13 cellular contexts compared by ENCODE assay signal in genomic region chr9:122948313-122948712, GRCh38. TPM values are rescaled to one million over a fixed set of nuclear protein-coding genes. Genes with fewer than 3 reads are reported as not detected.
DNase-seq lines count a peak whose midpoint lies in the region; ATAC-seq and TF ChIP-seq lines count a peak whose summit lies in the region.
"Had no signal": no experiment of that assay in that cellular context is flagged by ENCODE, and none has a peak within 500 bp of the region (broad histone marks: within the 10 kb centered on the region; RNA-seq: fewer than 3 reads in every experiment).

No MANE protein-coding gene starts in this region.

- H3K4me1 Mint-ChIP-seq in CD4-positive, alpha-beta memory T cell: peaks cover 34 to 54% (median 38%) of the 10 kb centered on the region in 4 donors
- H3K4me1 Mint-ChIP-seq in GM23338: peaks cover 55% of the 10 kb centered on the region

- in situ Hi-C loops in KBM-7 (cut with MboI; ENCODE audit: low pct_unique_long_range_greater_than_20kb, low sequenced_read_pairs): no loop called here

- no peaks in the 10 kb centered on the region for H3K27me3 Mint-ChIP-seq in CD4-positive, alpha-beta memory T cell
- H3K27me3 Mint-ChIP-seq in GM23338 (ENCODE audit: insufficient read depth, low read depth, poor library complexity): peaks cover 3% of the 10 kb centered on the region
- H3K27me3 Mint-ChIP-seq: memory B cell had no signal

- CTCF ChIA-PET in CD4-positive, alpha-beta memory T cell (lab: Charles Lee; ENCODE audit: partially characterized antibody): no interaction called here

- DNase-seq in CD4-positive, alpha-beta memory T cell: no peak
- DNase-seq in GM23338 (ENCODE audit: low spot score) (no peak), KBM-7 (no peak), left lobe of liver (ENCODE audit: low spot score) (no peak)
- DNase-seq in stimulated activated CD4-positive, alpha-beta T cell treated with anti-CD3 and anti-CD28 coated beads, Interleukin-4, amount 100 ng/mL, for 24 hours: no peak
- DNase-seq: GM23248, NCI-H1417 treated with DMSO at 0.1 percent for 48 hours had no signal

- ATAC-seq in GM23338: no peak
- ATAC-seq in HG03442 (IDR thresholded peaks at IDR 0.05; ENCODE audit: unreplicated experiment): no peak
- ATAC-seq in left lobe of liver: no peak
- ATAC-seq: foreskin keratinocyte had no signal

- no peaks in the 10 kb centered on the region for H3K36me3 ChIP-seq in CD4-positive, alpha-beta memory T cell (ENCODE audit: insufficient read depth, low read length)
- no peaks in the 10 kb centered on the region for H3K36me3 ChIP-seq in GM23338 (ENCODE audit: insufficient read depth)

- H3K4me2 ChIP-seq in GM23338: no peak overlapping the region

- H3F3A ChIP-seq in GM23338 (replicated peaks; ENCODE audit: low read depth): no peaks in the 10 kb centered on the region

- H3K27ac Mint-ChIP-seq in CD4-positive, alpha-beta memory T cell: peak overlapping the region in 4 of 7 donors; percentile 33 to 74 (median 42)
- H3K27ac Mint-ChIP-seq in GM23338: 0 out of 2 replicates have a peak overlapping the region, but pooled peaks have one; percentile 12
- H3K27ac Mint-ChIP-seq: memory B cell had no signal

- POLR2A ChIA-PET in CD4-positive, alpha-beta memory T cell (lab: Charles Lee; ENCODE audit: partially characterized antibody): no interaction called here

- H3K4me3 Mint-ChIP-seq in CD4-positive, alpha-beta memory T cell: peak overlapping the region in 2 of 8 donors; percentile 22 to 66
- no peak overlapping the region for H3K4me3 Mint-ChIP-seq in GM23338
- H3K4me3 Mint-ChIP-seq: memory B cell had no signal

- intact Hi-C loops in CD4-positive, alpha-beta memory T cell (cut with micrococcal nuclease): loop anchor here (10.0 kb wide), 1 partner anchor 316 kb away; the partner anchor contains the start of gene STRBP

- H3K9me3 Mint-ChIP-seq in CD4-positive, alpha-beta memory T cell: no peaks in the 10 kb centered on the region
- H3K9me3 Mint-ChIP-seq in GM23338: no peaks in the 10 kb centered on the region
- H3K9me3 Mint-ChIP-seq: memory B cell had no signal

- peaks cover 99% of the 10 kb centered on the region for H3K79me2 ChIP-seq in GM23338 (replicated peaks; ENCODE audit: insufficient read depth)

- no peak overlapping the region for H2AFZ ChIP-seq in GM23338
- H2AFZ ChIP-seq: GM23248 had no signal

- no peaks in the 10 kb centered on the region for H3K27me3 ChIP-seq in CD4-positive, alpha-beta memory T cell (ENCODE audit: insufficient read depth, low read length)
- H3K27me3 ChIP-seq in GM23338 (ENCODE audit: insufficient read depth) (no peaks in the 10 kb centered on the region), layer of hippocampus (ENCODE audit: control insufficient read depth, insufficient read depth, low read length) (no peaks in the 10 kb centered on the region)
- H3K27me3 ChIP-seq: foreskin keratinocyte had no signal

- H3K9me2 ChIP-seq in GM23338 (ENCODE audit: insufficient read depth): no peaks in the 10 kb centered on the region

- no peak overlapping the region for H3K4me3 ChIP-seq in CD4-positive, alpha-beta memory T cell (ENCODE audit: low read length in 2 of 2)
- H3K4me3 ChIP-seq in GM23338: no peak overlapping the region
- H3K4me3 ChIP-seq: GM23248, skin epidermis had no signal

- TF ChIP-seq CTCF in GM23338 (conservative IDR thresholded peaks at IDR 0.05; ENCODE audit: low read depth in 2 of 2): no peak

- peaks cover 9 to 13% of the 10 kb centered on the region in 2 donors for H3K36me3 Mint-ChIP-seq in CD4-positive, alpha-beta memory T cell
- H3K36me3 Mint-ChIP-seq in GM23338 (ENCODE audit: low read depth): peaks cover 5% of the 10 kb centered on the region; the same call in 1 of the 3 replicates

- H3K9me3 ChIP-seq in CD4-positive, alpha-beta memory T cell (ENCODE audit: control insufficient read depth in 1 of 2, low read length in 2 of 2): no peaks in the 10 kb centered on the region

- H3K4me1 ChIP-seq in CD4-positive, alpha-beta memory T cell (ENCODE audit: insufficient read depth, low read length): peaks cover 15% of the 10 kb centered on the region
- peaks cover 44% of the 10 kb centered on the region for H3K4me1 ChIP-seq in GM23338 (ENCODE audit: insufficient read depth)
- H3K4me1 ChIP-seq: foreskin keratinocyte had no signal

- H3K27ac ChIP-seq in CD4-positive, alpha-beta memory T cell (ENCODE audit: low read depth, low read length): no peak overlapping the region
- H3K27ac ChIP-seq in GM23338 (ENCODE audit: low read depth) (peak overlapping the region; percentile 41; the same call in 1 of the 2 replicates), angular gyrus (ENCODE audit: low read depth, low read length) (peak overlapping the region; percentile 8), layer of hippocampus (ENCODE audit: low read depth, low read length) (peak overlapping the region; percentile 42)
- H3K27ac ChIP-seq: foreskin keratinocyte, GM23248 had no signal

- H4K20me1 ChIP-seq in GM23338 (replicated peaks; ENCODE audit: insufficient read depth): peaks cover 8% of the 10 kb centered on the region; the same call in 1 of the 2 replicates

TF ChIP-seq in GM23338, 12 proteins besides CTCF, POLR2A, EP300 and RAD21 (continues in another document):
- TF ChIP-seq EZH2phosphoT487 (IDR thresholded peaks at IDR 0.05; ENCODE audit: unreplicated experiment): no peak
- no peak for TF ChIP-seq JUNB (IDR thresholded peaks at IDR 0.05; ENCODE audit: unreplicated experiment)
- no peak for TF ChIP-seq NANOG (IDR thresholded peaks at IDR 0.05; ENCODE audit: borderline replicate concordance)
- TF ChIP-seq POLR2AphosphoS5 (IDR thresholded peaks at IDR 0.05; ENCODE audit: low read depth): no peak
- TF ChIP-seq ETS1 (IDR thresholded peaks at IDR 0.05): no peak
- TF ChIP-seq STAT1 (IDR thresholded peaks at IDR 0.05; ENCODE audit: unreplicated experiment): no peak
- TF ChIP-seq ZNF331 (CRISPR knock-in tag; IDR thresholded peaks at IDR 0.05; ENCODE audit: low read depth): no peak
- TF ChIP-seq REST (IDR thresholded peaks at IDR 0.05; ENCODE audit: unreplicated experiment): no peak
- TF ChIP-seq EZH2 (IDR thresholded peaks at IDR 0.05; ENCODE audit: low read depth, unreplicated experiment): no peak

RNA-seq across cellular contexts. Expression of gene RABGAP1, which starts 7.5 kb away (rescaled TPM):
- 10 to 100 TPM; 43.2 to 43.6 TPM for total RNA-seq in CD4-positive, alpha-beta memory T cell
- polyA plus RNA-seq in CD4-positive, alpha-beta memory T cell: 10 to 100 TPM; 21.6 to 24.1 TPM
- 33.9 and 34.0 TPM in 2 replicates for total RNA-seq in GM23338 (2014; rRNA removed; shearing (Covaris generic))
- polyA plus RNA-seq in GM23338 (2016; fragmentation: Nextera tagmentation; extraction: Ambion mirVana): 8.1 and 8.5 TPM in 2 replicates
- 13.9 TPM for total RNA-seq in left lobe of liver

RNA-seq across cellular contexts. Expression of gene ZBTB26, which starts 17.0 kb away (rescaled TPM):
- 10 to 100 TPM; 10.5 to 10.9 TPM for total RNA-seq in CD4-positive, alpha-beta memory T cell
- polyA plus RNA-seq in CD4-positive, alpha-beta memory T cell: 1 to 10 TPM; 1.4 TPM
- 9.0 and 9.7 TPM in 2 replicates for total RNA-seq in GM23338 (2014; rRNA removed; shearing (Covaris generic))
- polyA plus RNA-seq in GM23338 (2016; fragmentation: Nextera tagmentation; extraction: Ambion mirVana): 2.7 and 3.0 TPM in 2 replicates
- 1.7 TPM for total RNA-seq in left lobe of liver

RNA-seq across cellular contexts. Expression of gene ZBTB6, which starts 35.2 kb away (rescaled TPM):
- total RNA-seq in CD4-positive, alpha-beta memory T cell: 10 to 100 TPM; 20.2 to 20.5 TPM
- polyA plus RNA-seq in CD4-positive, alpha-beta memory T cell: 1 to 10 TPM; 2.5 to 2.9 TPM
- 12.7 and 16.9 TPM in 2 replicates for total RNA-seq in GM23338 (2014; rRNA removed; shearing (Covaris generic))
- 3.2 and 4.0 TPM in 2 replicates for polyA plus RNA-seq in GM23338 (2016; fragmentation: Nextera tagmentation; extraction: Ambion mirVana)
- total RNA-seq in left lobe of liver: 2.0 TPM

RNA-seq across cellular contexts. Expression of gene RC3H2, which starts 43.2 kb away (rescaled TPM):
- 10 to 100 TPM; 66.6 to 70.7 TPM for total RNA-seq in CD4-positive, alpha-beta memory T cell
- polyA plus RNA-seq in CD4-positive, alpha-beta memory T cell: 10 to 100 TPM; 18.7 to 27.4 TPM
- total RNA-seq in GM23338 (2014; rRNA removed; shearing (Covaris generic)): 37.5 and 42.1 TPM in 2 replicates
- 20.6 and 24.9 TPM in 2 replicates for polyA plus RNA-seq in GM23338 (2016; fragmentation: Nextera tagmentation; extraction: Ambion mirVana)
- total RNA-seq in left lobe of liver: 15.1 TPM
